12 cellular contexts compared by ENCODE assay signal in the genomic region with DNA sequence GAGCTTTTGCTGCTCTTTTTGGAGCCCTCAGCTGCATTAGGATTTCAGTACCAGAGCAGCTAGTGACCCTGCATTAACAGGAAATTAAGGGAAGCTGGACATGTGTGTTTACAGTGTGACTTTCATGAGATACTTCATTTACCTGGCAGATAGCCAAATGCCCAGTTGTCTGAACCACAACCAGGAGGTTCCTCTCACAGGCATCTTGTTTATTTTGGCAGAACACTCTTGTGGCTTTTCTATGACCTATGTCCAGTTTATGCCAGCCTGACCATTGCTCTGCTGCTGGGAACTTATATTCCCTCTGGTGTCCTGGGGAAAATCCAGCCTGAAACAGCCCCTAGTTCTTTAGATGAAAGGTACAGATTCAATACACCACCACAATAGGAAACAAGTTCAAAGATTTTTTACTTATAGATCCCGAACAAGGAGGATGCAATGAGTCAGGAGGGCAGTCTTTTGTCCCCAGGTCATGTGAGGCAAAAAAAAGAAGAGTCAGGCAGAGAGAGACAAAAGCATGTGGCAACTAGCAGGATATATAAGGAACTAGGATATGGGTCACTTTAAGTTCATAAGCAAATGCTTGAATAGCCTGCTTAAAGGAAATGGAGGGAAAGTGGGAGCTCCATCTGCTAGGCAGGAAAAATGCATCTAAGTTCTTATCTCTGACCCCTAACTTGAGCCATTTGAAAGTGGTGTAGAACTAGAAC.
A peak's percentile ranks its signal among the peaks of the same experiment; 100 is the strongest.
DNase-seq lines count a peak whose midpoint lies in the region; ATAC-seq and TF ChIP-seq lines count a peak whose summit lies in the region.
"Had no signal": no experiment of that assay in that cellular context is flagged by ENCODE, and none has a peak within 500 bp of the region (broad histone marks: within the 10 kb centered on the region; RNA-seq: fewer than 3 reads in every experiment).

No MANE protein-coding gene starts in this region.

- DNase-seq in LHCN-M2 (ENCODE audit: low read depth) (peak; percentile 31), SJCRH30 (peak; percentile 35 to 60), fibroblast of villous mesenchyme (ENCODE audit: low read depth) (peak; percentile 60), tibial artery (no peak), GM13976 (ENCODE audit: low spot score) (no peak)
- DNase-seq: H9, left ventricle myocardium superior, NCI-H1694 treated with DMSO at 0.1 percent for 48 hours had no signal

- peak overlapping the region; percentile 76; the same call in 1 of the 2 replicates for H3K27ac ChIP-seq in C4-2B
- no peak overlapping the region for H3K27ac ChIP-seq in SJCRH30
- H3K27ac ChIP-seq in tibial artery: no peak overlapping the region
- H3K27ac ChIP-seq in gastroesophageal sphincter: no peak overlapping the region

- H3K4me1 ChIP-seq in SJCRH30 (peaks cover 17% of the 10 kb centered on the region), tibial artery (no peaks in the 10 kb centered on the region), gastroesophageal sphincter (no peaks in the 10 kb centered on the region)

- 50 to 67% methylated on average over 1 of the region's 1 CpG for WGBS in gastroesophageal sphincter (ENCODE audit: low coverage in 1 of 2), 2 donors

- H3K36me3 ChIP-seq in SJCRH30 (no peaks in the 10 kb centered on the region), tibial artery (no peaks in the 10 kb centered on the region), gastroesophageal sphincter (no peaks in the 10 kb centered on the region)

- in situ Hi-C loops in GM13976 (cut with MboI; ENCODE audit: low sequenced_read_pairs, unreplicated experiment): no loop called here

- no peak for TF ChIP-seq EP300 in gastroesophageal sphincter (IDR thresholded peaks at IDR 0.05)

- no peak for TF ChIP-seq CTCF in C4-2B (conservative IDR thresholded peaks at IDR 0.05)
- TF ChIP-seq CTCF in fibroblast of villous mesenchyme (IDR thresholded peaks at IDR 0.05; ENCODE audit: insufficient read depth, low read depth, low read length): no peak
- no peak for TF ChIP-seq CTCF in tibial artery (IDR thresholded peaks at IDR 0.05)
- no peak for TF ChIP-seq CTCF in gastroesophageal sphincter (IDR thresholded peaks at IDR 0.05)
- no peak for TF ChIP-seq CTCF in GM13976 (IDR thresholded peaks at IDR 0.05; ENCODE audit: borderline replicate concordance, control extremely low read depth, extremely low read depth, insufficient read depth, missing control alignments)

- intact Hi-C loops in tibial artery (cut with DNase I; ENCODE audit: low total_unique reads): no loop called here

- H3K27me3 ChIP-seq in SJCRH30 (no peaks in the 10 kb centered on the region), tibial artery (no peaks in the 10 kb centered on the region), gastroesophageal sphincter (no peaks in the 10 kb centered on the region)

- H3K9me3 ChIP-seq in SJCRH30 (replicated peaks) (no peaks in the 10 kb centered on the region), tibial artery (no peaks in the 10 kb centered on the region), gastroesophageal sphincter (no peaks in the 10 kb centered on the region)

- no peak for TF ChIP-seq POLR2A in gastroesophageal sphincter (IDR thresholded peaks at IDR 0.05)

- H3K4me3 ChIP-seq in SJCRH30 (no peak overlapping the region), fibroblast of villous mesenchyme (ENCODE audit: low read depth, low read length) (no peak overlapping the region), tibial artery (no peak overlapping the region), gastroesophageal sphincter (no peak overlapping the region)

- ATAC-seq in gastroesophageal sphincter (no peak), GM21447 (IDR thresholded peaks at IDR 0.05; ENCODE audit: unreplicated experiment) (no peak)
- ATAC-seq: left ventricle myocardium superior; stimulated activated effector memory CD8-positive, alpha-beta T cell treated with anti-CD3 and anti-CD28 coated beads, Interleukin-12 subunit alpha, Interleukin-12 subunit beta, amount 100 ng/mL, for 72 hours had no signal

Comparison
In these comparisons a context has a peak if more than half of its experiments do, and no peak if none do; other contexts are left out.
1. DNase-seq: peak in LHCN-M2 (single experiment), SJCRH30 (2 of 2) and fibroblast of villous mesenchyme (single experiment); none in tibial artery (0 of 2) and GM13976 (single experiment).